8 cellular contexts compared by ENCODE assay signal in the genomic region with DNA sequence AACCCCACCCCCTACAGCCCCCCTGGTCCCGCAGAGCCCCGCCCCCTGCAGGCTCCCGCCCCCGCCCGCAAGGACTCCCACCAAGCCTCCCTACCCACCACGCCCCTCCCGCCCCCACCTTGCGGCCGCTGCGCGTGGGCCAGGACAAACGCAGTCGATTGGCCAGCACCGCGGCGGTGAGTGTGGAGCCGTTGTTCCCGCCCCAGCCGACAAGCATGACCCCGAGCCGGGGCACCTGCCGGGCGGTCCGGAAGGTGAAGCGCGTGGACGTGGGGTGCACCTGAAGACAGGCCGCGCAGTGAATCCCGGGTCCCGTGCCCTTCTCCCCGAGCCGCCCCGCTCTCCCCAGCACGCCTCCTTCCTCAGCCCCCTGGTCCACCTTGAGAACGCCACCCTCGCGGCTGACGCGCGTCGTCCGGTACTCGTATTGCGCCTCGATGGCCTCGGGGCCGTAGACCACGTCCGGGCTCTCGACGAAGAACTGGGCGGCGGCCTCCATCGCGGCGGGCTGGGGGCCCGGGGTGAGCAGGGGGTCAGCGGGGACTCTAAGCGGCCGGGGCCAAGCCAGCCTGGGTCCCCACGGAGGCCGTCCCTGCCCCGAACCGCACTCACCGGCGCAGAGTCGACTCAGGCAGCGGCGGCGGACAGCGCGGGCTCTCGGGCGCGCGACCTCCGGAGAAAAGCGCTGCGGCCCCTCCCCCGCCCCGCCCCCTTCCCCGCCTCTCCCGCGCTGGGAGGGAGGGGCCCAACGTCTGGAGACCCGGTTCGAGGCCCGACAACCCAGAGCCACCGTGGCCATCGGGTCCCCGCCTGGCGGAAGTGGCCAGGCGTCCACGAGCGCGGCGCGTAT. TPM values are rescaled to one million over a fixed set of nuclear protein-coding genes. Genes with fewer than 3 reads are reported as not detected.
A peak's percentile ranks its signal among the peaks of the same experiment; 100 is the strongest.
DNase-seq lines count a peak whose midpoint lies in the region; ATAC-seq and TF ChIP-seq lines count a peak whose summit lies in the region.

A gene (minus strand): TSS at position 653 of the 850 bp plus-strand sequence. CDS start 154 bp downstream, at position 499.

- TF ChIP-seq EP300 in gastroesophageal sphincter (IDR thresholded peaks at IDR 0.05): no peak

- H3K4me1 ChIP-seq in NT2/D1 (ENCODE audit: insufficient read depth, insufficient read length) (peaks cover 43% of the 10 kb centered on the region), gastroesophageal sphincter (peaks cover 0 to 72% (median 29%) of the 10 kb centered on the region in 3 donors)

- CTCF ChIA-PET in activated naive CD4-positive, alpha-beta T cell treated with anti-CD3 and anti-CD28 coated beads for 36 hours (lab: Charles Lee): interaction anchor here (3.6 kb wide), 1 partner anchor 13 kb away, joined by 16 read pairs; no protein-coding TSS in a partner anchor

- TF ChIP-seq CTCF in gastroesophageal sphincter (IDR thresholded peaks at IDR 0.05): no peak

- peaks cover 24% of the 10 kb centered on the region for H3K36me3 ChIP-seq in NT2/D1 (ENCODE audit: insufficient read depth, insufficient read length, low read length)
- H3K36me3 ChIP-seq in gastroesophageal sphincter: peaks cover 0 to 10% of the 10 kb centered on the region in 2 donors

- H3K36me3 Mint-ChIP-seq in activated naive CD4-positive, alpha-beta T cell treated with anti-CD3 and anti-CD28 coated beads for 36 hours (ENCODE audit: low read depth): peaks cover 5% of the 10 kb centered on the region

- H3K9me3 ChIP-seq in NT2/D1 (ENCODE audit: insufficient read depth, low read length) (no peaks in the 10 kb centered on the region), gastroesophageal sphincter (no peaks in the 10 kb centered on the region)

- H3K27ac Mint-ChIP-seq in activated naive CD4-positive, alpha-beta T cell treated with anti-CD3 and anti-CD28 coated beads for 36 hours: no peak within 1 kb of the TSS

- H3K27me3 Mint-ChIP-seq in activated naive CD4-positive, alpha-beta T cell treated with anti-CD3 and anti-CD28 coated beads for 36 hours (ENCODE audit: low read depth): no peaks in the 10 kb centered on the region

- intact Hi-C loops in activated naive CD4-positive, alpha-beta T cell treated with anti-CD3 and anti-CD28 coated beads for 36 hours (cut with micrococcal nuclease): no loop called here

- TF ChIP-seq POLR2A in gastroesophageal sphincter (IDR thresholded peaks at IDR 0.05): peak in 1 of 2 donors; percentile 13

- H3K4me3 Mint-ChIP-seq in activated naive CD4-positive, alpha-beta T cell treated with anti-CD3 and anti-CD28 coated beads for 36 hours: peak within 1 kb of the TSS; percentile 54

- WGBS in gastroesophageal sphincter (ENCODE audit: low coverage in 1 of 2), 2 donors: no CpG with 5 or more reads among the region's 99 CpGs

- peaks cover 32% of the 10 kb centered on the region for H3K4me1 Mint-ChIP-seq in activated naive CD4-positive, alpha-beta T cell treated with anti-CD3 and anti-CD28 coated beads for 36 hours (ENCODE audit: low read depth)

- H3K4me3 ChIP-seq in NT2/D1 (ENCODE audit: insufficient read length, low read depth): peak within 1 kb of the TSS; percentile 97
- peak within 1 kb of the TSS; percentile 19 to 61 for H3K4me3 ChIP-seq in gastroesophageal sphincter

- peaks cover 3% of the 10 kb centered on the region for H3K9me3 Mint-ChIP-seq in activated naive CD4-positive, alpha-beta T cell treated with anti-CD3 and anti-CD28 coated beads for 36 hours

- peak; percentile 26 for ATAC-seq in gastroesophageal sphincter

- peak within 1 kb of the TSS in 3 of 4 donors; percentile 83 for H3K27ac ChIP-seq in gastroesophageal sphincter

- peak; percentile 78 for DNase-seq in NCI-H2227 (lab: John Stamatoyannopoulos, UW; ENCODE audit: unreplicated experiment)
- DNase-seq in NCI-H2227 treated with DMSO at 0.1 percent for 48 hours (lab: John Stamatoyannopoulos, UW): no peak
- DNase-seq in NT2/D1 (ENCODE audit: low read depth, low spot score): no peak
- peak; percentile 31 for DNase-seq in activated naive CD4-positive, alpha-beta T cell treated with anti-CD3 and anti-CD28 coated beads for 36 hours
- DNase-seq in occipital lobe (lab: John Stamatoyannopoulos, UW): no peak
- no peak for DNase-seq in NCI-H1048 (lab: John Stamatoyannopoulos, UW)
- DNase-seq in DMS153 (lab: John Stamatoyannopoulos, UW): no peak

- peak within 1 kb of the TSS; percentile 98 for H3K9ac ChIP-seq in NT2/D1 (ENCODE audit: insufficient read length, low read depth)

- no peaks in the 10 kb centered on the region for H3K27me3 ChIP-seq in NT2/D1 (ENCODE audit: insufficient read depth, insufficient read length)
- H3K27me3 ChIP-seq in gastroesophageal sphincter: no peaks in the 10 kb centered on the region

RNA-seq across cellular contexts. Expression of the gene that starts here (rescaled TPM):
- 10 to 100 TPM; 12.3 to 14.3 TPM for total RNA-seq in activated naive CD4-positive, alpha-beta T cell treated with anti-CD3 and anti-CD28 coated beads for 36 hours
- total RNA-seq in gastroesophageal sphincter: 10 to 100 TPM; 15.2 to 31.6 (median 19.8) TPM
- 95.1 TPM for total RNA-seq in occipital lobe

Comparison
In these comparisons a context has a peak if more than half of its experiments do, and no peak if none do; other contexts are left out.
1. DNase-seq: peak in NCI-H2227 (single experiment) and activated naive CD4-positive, alpha-beta T cell treated with anti-CD3 and anti-CD28 coated beads for 36 hours (single experiment); none in NCI-H2227 treated with DMSO at 0.1 percent for 48 hours (single experiment), NT2/D1 (single experiment), occipital lobe (single experiment), NCI-H1048 (single experiment) and DMS153 (single experiment).